In the genomic region with DNA sequence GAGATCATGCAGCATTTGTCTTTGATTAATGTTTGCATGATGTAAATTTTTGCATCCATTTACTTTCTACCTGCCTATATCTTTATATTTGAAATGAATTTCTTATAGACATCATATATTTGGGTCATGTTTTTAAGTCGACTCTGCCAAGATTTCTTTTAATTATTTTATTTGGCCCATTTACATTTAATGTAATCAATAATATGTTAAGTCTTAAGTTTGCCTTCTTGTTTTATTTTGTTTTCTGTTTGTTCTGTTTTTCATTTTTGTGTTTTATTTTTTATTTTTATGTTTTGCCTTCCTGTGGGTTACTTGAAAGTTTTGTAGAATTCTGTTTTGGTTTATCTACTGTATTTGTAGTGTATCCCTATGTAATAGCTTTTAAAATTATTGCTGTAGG, we compare ENCODE assay signal across 26 cellular contexts. TPM values are rescaled to one million over a fixed set of nuclear protein-coding genes. Genes with fewer than 3 reads are reported as not detected.
DNase-seq lines count a peak whose midpoint lies in the region; ATAC-seq, FAIRE-seq and TF ChIP-seq lines count a peak whose summit lies in the region.
"Had no signal": no experiment of that assay in that cellular context is flagged by ENCODE, and none has a peak within 500 bp of the region (broad histone marks: within the 10 kb centered on the region; RNA-seq: fewer than 3 reads in every experiment).

No MANE protein-coding gene starts in this region.

- no peaks in the 10 kb centered on the region for H3K27me3 ChIP-seq in pancreas

- no peaks in the 10 kb centered on the region for H3K36me3 ChIP-seq in pancreas

- WGBS in pancreas, 2 donors = 95 to 98% methylated on average over 1 of the region's 1 CpG

- DNase-seq in frontal cortex (ENCODE audit: low spot score in 2 of 2) = no peak
- DNase-seq in pancreas = no peak
- DNase-seq in C1 segment of cervical spinal cord (lab: John Stamatoyannopoulos, UW) = no peak
- no peak for DNase-seq in AML-193 (lab: John Stamatoyannopoulos, UW)
- no peak for DNase-seq in HK-2 (ENCODE audit: unreplicated experiment)
- DNase-seq in NCI-H2029 treated with DMSO at 0.1 percent for 48 hours (lab: John Stamatoyannopoulos, UW) = no peak
- DNase-seq: ACHN; Caco-2; CD4-positive, CD25-positive, alpha-beta regulatory T cell; CD8-positive, alpha-beta T cell; DMS153; DND-41; GDM1; GM23248; H7; HCEC 1CT; HFFc6 had no signal

- TF ChIP-seq CTCF in pancreas (IDR thresholded peaks at IDR 0.05) = no peak

- peaks cover 0 to 6% (median 0%) of the 10 kb centered on the region in 3 donors for H3K4me1 ChIP-seq in pancreas
- H3K4me1 ChIP-seq: A549, Caco-2 had no signal

- FAIRE-seq in A204.1 (lab: Jason Lieb, UNC) = peak; percentile 64
- FAIRE-seq in TTC549 (lab: Jason Lieb, UNC) = peak; percentile 23
- FAIRE-seq in frontal cortex (lab: Jason Lieb, UNC) = peak; percentile 89
- peak; percentile 68 for FAIRE-seq in pancreas (lab: Jason Lieb, UNC)
- FAIRE-seq: A549, GM12878, GM19239, H1 had no signal

- H3K27ac ChIP-seq in pancreas = no peak overlapping the region
- H3K27ac ChIP-seq: 22Rv1, A549, C4-2B, GM23248 had no signal

- H3K9me3 ChIP-seq in pancreas = no peaks in the 10 kb centered on the region

- H3K4me3 ChIP-seq in pancreas = no peak overlapping the region
- H3K4me3 ChIP-seq: A549, GM12878, GM23248 had no signal

- intact Hi-C loops in pancreas (cut with DNase I) = no loop called here

- ATAC-seq in pancreas = no peak
- ATAC-seq: A549; CD8-positive, alpha-beta T cell; GM12878 had no signal

RNA-seq across cellular contexts. Expression of a gene that starts 33.2 kb away (rescaled TPM):
- total RNA-seq in frontal cortex = under 0.01 TPM
- under 1 TPM in 1 of 6 donors, not detected in 5; 0.08 TPM for total RNA-seq in pancreas
- under 1 TPM in 1 of 2 donors, not detected in 1; 0.02 TPM for polyA plus RNA-seq in pancreas
- total RNA-seq: CD4-positive, CD25-positive, alpha-beta regulatory T cell; CD8-positive, alpha-beta T cell; GM23248 had no signal
- polyA plus RNA-seq: BJ; CD4-positive, CD25-positive, alpha-beta regulatory T cell; GM23248 had no signal
